27 cellular contexts compared by ENCODE assay signal in the genomic region with DNA sequence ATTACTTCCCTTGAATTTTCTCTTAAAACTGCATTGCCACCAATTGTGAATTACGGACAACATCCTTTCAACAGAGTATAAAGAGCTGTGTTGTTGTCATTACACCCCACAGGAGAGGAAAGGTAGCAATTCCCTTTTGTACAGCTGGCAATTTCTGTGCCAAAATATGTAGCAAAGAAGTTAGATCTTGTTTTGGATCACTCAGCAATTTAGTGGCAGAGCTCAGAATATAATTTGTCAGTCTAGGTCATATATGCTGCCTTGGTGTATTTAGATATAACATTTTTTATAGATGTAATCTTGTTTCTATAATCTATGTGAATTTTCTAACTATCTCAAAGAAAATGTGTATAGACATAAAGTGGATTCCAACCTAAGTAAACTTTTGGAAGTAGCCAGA. TPM values are rescaled to one million over a fixed set of nuclear protein-coding genes. Genes with fewer than 3 reads are reported as not detected.
DNase-seq lines count a peak whose midpoint lies in the region; ATAC-seq, FAIRE-seq and TF ChIP-seq lines count a peak whose summit lies in the region.
"Had no signal": no experiment of that assay in that cellular context is flagged by ENCODE, and none has a peak within 500 bp of the region (broad histone marks: within the 10 kb centered on the region; RNA-seq: fewer than 3 reads in every experiment).

No MANE protein-coding gene starts in this region.

- TF ChIP-seq POLR2A in A549 (IDR thresholded peaks at IDR 0.05; ENCODE audit: low read length): no peak
- no peak for TF ChIP-seq POLR2A in suprapubic skin (IDR thresholded peaks at IDR 0.05)

- H3K9me3 ChIP-seq in A549 (no peaks in the 10 kb centered on the region), suprapubic skin (no peaks in the 10 kb centered on the region)
- no peaks in the 10 kb centered on the region for H3K9me3 ChIP-seq in naive thymus-derived CD4-positive, alpha-beta T cell (ENCODE audit: control insufficient read depth in 2 of 3, low read length in 3 of 3)
- H3K9me3 ChIP-seq: neutrophil, Peyer's patch, psoas muscle, SJCRH30 had no signal

- peaks cover 0 to 47% (median 5%) of the 10 kb centered on the region in 3 experiments for H3K36me3 ChIP-seq in naive thymus-derived CD4-positive, alpha-beta T cell (ENCODE audit: control insufficient read depth in 2 of 3, insufficient read depth in 3 of 3, low read length in 3 of 3)
- peaks cover 55% of the 10 kb centered on the region for H3K36me3 ChIP-seq in suprapubic skin

- H3K27ac Mint-ChIP-seq in T-helper 2 cell treated with Interferon-gamma antibody and Interleukin-4, amounts not matched to agents 5 μg/mL and 100 μg/mL, for 36 hours: peak overlapping the region; percentile 6
- peak overlapping the region; percentile 82 to 84 for H3K27ac Mint-ChIP-seq in T-cell
- H3K27ac Mint-ChIP-seq in naive thymus-derived CD4-positive, alpha-beta T cell: peak overlapping the region in 7 of 9 donors; percentile 3 to 77 (median 72)
- H3K27ac Mint-ChIP-seq: type B pancreatic cell had no signal

- TF ChIP-seq EP300 in A549 (IDR thresholded peaks at IDR 0.05): no peak
- TF ChIP-seq EP300 in suprapubic skin (IDR thresholded peaks at IDR 0.05): no peak

- H3K27me3 ChIP-seq in naive thymus-derived CD4-positive, alpha-beta T cell (ENCODE audit: control insufficient read depth in 2 of 2, insufficient read depth in 2 of 2, low read length in 2 of 2): no peaks in the 10 kb centered on the region
- no peaks in the 10 kb centered on the region for H3K27me3 ChIP-seq in suprapubic skin
- H3K27me3 ChIP-seq: neutrophil, Peyer's patch, SJCRH30 had no signal

- H3K27me3 Mint-ChIP-seq in T-helper 2 cell treated with Interferon-gamma antibody and Interleukin-4, amounts not matched to agents 5 μg/mL and 100 μg/mL, for 36 hours (ENCODE audit: low read depth): no peaks in the 10 kb centered on the region
- no peaks in the 10 kb centered on the region for H3K27me3 Mint-ChIP-seq in T-cell
- no peaks in the 10 kb centered on the region for H3K27me3 Mint-ChIP-seq in naive thymus-derived CD4-positive, alpha-beta T cell
- H3K27me3 Mint-ChIP-seq: type B pancreatic cell had no signal

- intact Hi-C loops in naive thymus-derived CD4-positive, alpha-beta T cell (cut with micrococcal nuclease): loop anchor here (2.0 to 5.0 kb wide), 4 partner anchors 35 to 645 kb away; partner anchors contain the start of gene REEP3 (in 1 of the 2)

- POLR2A ChIA-PET in A549 (lab: Yijun Ruan, JAX): no interaction called here
- POLR2A ChIA-PET in T-cell (lab: Charles Lee): interaction anchor here in 1 of 2 donors (0.6 kb wide), 1 partner anchor 260 kb away, joined by 3 read pairs; no protein-coding TSS in a partner anchor
- POLR2A ChIA-PET in naive thymus-derived CD4-positive, alpha-beta T cell (lab: Charles Lee): no interaction called here

- no peaks in the 10 kb centered on the region for H3K9me3 Mint-ChIP-seq in T-helper 2 cell treated with Interferon-gamma antibody and Interleukin-4, amounts not matched to agents 5 μg/mL and 100 μg/mL, for 36 hours
- H3K9me3 Mint-ChIP-seq in T-cell: no peaks in the 10 kb centered on the region
- H3K9me3 Mint-ChIP-seq in naive thymus-derived CD4-positive, alpha-beta T cell: peaks cover 0 to 3% (median 0%) of the 10 kb centered on the region in 11 donors
- H3K9me3 Mint-ChIP-seq: GM23338, type B pancreatic cell had no signal

- ATAC-seq in A549 (no peak), T-cell (replicated peaks in 1 of 4) (no peak), HG03520 (IDR thresholded peaks at IDR 0.05; ENCODE audit: unreplicated experiment) (no peak)
- no peak for ATAC-seq in naive thymus-derived CD4-positive, alpha-beta T cell
- ATAC-seq: GM23338, psoas muscle had no signal

- H3K27ac ChIP-seq in A549: no peak overlapping the region
- H3K27ac ChIP-seq in naive thymus-derived CD4-positive, alpha-beta T cell (ENCODE audit: low read depth, low read length): no peak overlapping the region
- no peak overlapping the region for H3K27ac ChIP-seq in suprapubic skin
- H3K27ac ChIP-seq: neutrophil, Peyer's patch, psoas muscle, SJCRH30 had no signal

- no peak for DNase-seq in T-helper 2 cell treated with Interferon-gamma antibody and Interleukin-4, amounts not matched to agents 5 μg/mL and 100 μg/mL, for 36 hours (ENCODE audit: low spot score)
- DNase-seq in T-helper 2 cell (no peak), A549 (ENCODE audit: low read depth in 1 of 2, low spot score in 1 of 2) (no peak), T-cell (no peak), suprapubic skin (ENCODE audit: low spot score in 2 of 2) (no peak), H4 (ENCODE audit: low spot score) (no peak)
- DNase-seq in naive thymus-derived CD4-positive, alpha-beta T cell: no peak
- DNase-seq: 8988T; activated CD4-positive, alpha-beta T cell treated with anti-CD3 and anti-CD28 coated beads for 48 hours; activated naive CD4-positive, alpha-beta T cell treated with anti-CD3 and anti-CD28 coated beads, Interleukin-2, amount 50 U/mL, for 16 hours; AML-193; cerebellar nuclear complex; DMS53; GDM1; glutamatergic neuron; KG1; kidney glomerular epithelial cell; NCI-H146; NCI-H510A; Peyer's patch; psoas muscle; SJCRH30 had no signal

- H3K4me2 ChIP-seq in A549: no peak overlapping the region
- H3K4me2 ChIP-seq: GM23338 had no signal

- H3K4me3 Mint-ChIP-seq in T-helper 2 cell treated with Interferon-gamma antibody and Interleukin-4, amounts not matched to agents 5 μg/mL and 100 μg/mL, for 36 hours: peak overlapping the region; percentile 51
- H3K4me3 Mint-ChIP-seq in T-cell: no peak overlapping the region
- no peak overlapping the region for H3K4me3 Mint-ChIP-seq in naive thymus-derived CD4-positive, alpha-beta T cell
- H3K4me3 Mint-ChIP-seq: GM23338, type B pancreatic cell had no signal

- 94% methylated on average over 1 of the region's 1 CpG for WGBS in A549 (ENCODE audit: missing lambda C conversion rate)
- WGBS in suprapubic skin: 94% methylated on average over 1 of the region's 1 CpG

- TF ChIP-seq CTCF in A549 (IDR thresholded peaks at IDR 0.05): no peak
- TF ChIP-seq CTCF in suprapubic skin (IDR thresholded peaks at IDR 0.05): no peak

- no peak for TF ChIP-seq RAD21 in A549 (conservative IDR thresholded peaks at IDR 0.05 in 1 of 2, IDR thresholded peaks at IDR 0.05 in 1 of 2)

- CTCF ChIA-PET in A549 (lab: Yijun Ruan, JAX): interaction anchor here (0.7 to 1.0 kb wide), 2 partner anchors 10 to 13 kb away, joined by 3 read pairs; no protein-coding TSS in a partner anchor
- CTCF ChIA-PET in T-cell (lab: Charles Lee): interaction anchor here (0.5 to 3.0 kb wide), 7 partner anchors 11 to 734 kb away, joined by 3 to 13 read pairs (median 3); no protein-coding TSS in a partner anchor
- CTCF ChIA-PET in naive thymus-derived CD4-positive, alpha-beta T cell (lab: Charles Lee): interaction anchor here (0.6 to 9.1 kb wide), 2 partner anchors 12 to 548 kb away, joined by 3 to 202 read pairs; no protein-coding TSS in a partner anchor

- H3K4me3 ChIP-seq in A549 (no peak overlapping the region), suprapubic skin (no peak overlapping the region)
- no peak overlapping the region for H3K4me3 ChIP-seq in naive thymus-derived CD4-positive, alpha-beta T cell (ENCODE audit: low read length)
- H3K4me3 ChIP-seq: GM23338, lung, Peyer's patch, psoas muscle, SJCRH30 had no signal

- peaks cover 49% of the 10 kb centered on the region for H3K36me3 Mint-ChIP-seq in T-helper 2 cell treated with Interferon-gamma antibody and Interleukin-4, amounts not matched to agents 5 μg/mL and 100 μg/mL, for 36 hours (ENCODE audit: low read depth)
- H3K36me3 Mint-ChIP-seq in T-cell: peaks cover 51% of the 10 kb centered on the region
- peaks cover 9 to 42% (median 25%) of the 10 kb centered on the region in 5 donors for H3K36me3 Mint-ChIP-seq in naive thymus-derived CD4-positive, alpha-beta T cell

- no peak for FAIRE-seq in A549 (lab: Jason Lieb, UNC)

- peaks cover 53% of the 10 kb centered on the region for H3K4me1 Mint-ChIP-seq in T-helper 2 cell treated with Interferon-gamma antibody and Interleukin-4, amounts not matched to agents 5 μg/mL and 100 μg/mL, for 36 hours (ENCODE audit: low read depth)
- peaks cover 13 to 25% (median 24%) of the 10 kb centered on the region in 3 donors for H3K4me1 Mint-ChIP-seq in T-cell
- peaks cover 4 to 69% (median 20%) of the 10 kb centered on the region in 7 donors for H3K4me1 Mint-ChIP-seq in naive thymus-derived CD4-positive, alpha-beta T cell

- H3K4me1 ChIP-seq in A549 (no peaks in the 10 kb centered on the region), suprapubic skin (no peaks in the 10 kb centered on the region)
- H3K4me1 ChIP-seq in naive thymus-derived CD4-positive, alpha-beta T cell (ENCODE audit: control insufficient read depth in 2 of 2, insufficient read depth in 2 of 2, low read length in 2 of 2): no peaks in the 10 kb centered on the region
- H3K4me1 ChIP-seq: Peyer's patch, SJCRH30 had no signal

TF ChIP-seq in A549, 52 proteins besides CTCF, POLR2A, EP300 and RAD21:
- TF ChIP-seq NPAS2 (CRISPR knock-in tag; IDR thresholded peaks at IDR 0.05; ENCODE audit: borderline replicate concordance) (no peak), MAFK (IDR thresholded peaks at IDR 0.05; ENCODE audit: partially characterized antibody) (peak; percentile 50), CBX2 (IDR thresholded peaks at IDR 0.05; ENCODE audit: borderline replicate concordance, low read depth) (no peak)
TF ChIP-seq in A549: peak in this region for 1.

RNA-seq across cellular contexts. Expression of gene NRBF2, which starts 38.8 kb away (rescaled TPM):
- polyA plus RNA-seq in A549 (2011; rRNA removed) (23.3 and 27.6 TPM in 2 replicates), A549 (2017; fragmentation: RNase III; extraction: RNeasy Plus Mini Kit Qiagen cat#74134 plus additional on column Dnase treatment) (16.3 to 16.9 TPM (median 16.6 TPM) in 3 replicates)
- 6.0 and 6.9 TPM in 2 replicates for polyA plus RNA-seq in A549 (2012; cell fraction: cytosol; rRNA removed)
- polyA plus RNA-seq in A549 (2012; cell fraction: nucleus; rRNA removed): 2.2 and 2.6 TPM in 2 replicates
- 11.0 and 11.4 TPM in 2 replicates for polyA minus RNA-seq in A549 (2011; rRNA and poly(A)+ RNA removed)
- total RNA-seq in T-cell (10 to 100 TPM; 14.8 to 18.5 (median 17.2) TPM), suprapubic skin (10 to 100 TPM; 10.9 to 23.2 (median 13.9) TPM)
- 10 to 100 TPM; 14.5 to 26.0 (median 19.2) TPM for total RNA-seq in naive thymus-derived CD4-positive, alpha-beta T cell
- 10 to 100 TPM; 15.8 to 27.0 TPM for polyA plus RNA-seq in naive thymus-derived CD4-positive, alpha-beta T cell
- 27.8 and 37.6 TPM in 2 replicates for total RNA-seq in H4 (2014; rRNA removed; shearing (Covaris generic))

Comparison
In these comparisons a context has a peak if more than half of its experiments do, and no peak if none do; other contexts are left out.
1. H3K27ac Mint-ChIP-seq: peak in every context shown above with its lines; median percentile 83 in T-cell; 72 in naive thymus-derived CD4-positive, alpha-beta T cell; 6 in T-helper 2 cell treated with Interferon-gamma antibody and Interleukin-4, amounts not matched to agents 5 μg/mL and 100 μg/mL, for 36 hours.